21 cellular contexts compared by ENCODE assay signal in the genomic region with DNA sequence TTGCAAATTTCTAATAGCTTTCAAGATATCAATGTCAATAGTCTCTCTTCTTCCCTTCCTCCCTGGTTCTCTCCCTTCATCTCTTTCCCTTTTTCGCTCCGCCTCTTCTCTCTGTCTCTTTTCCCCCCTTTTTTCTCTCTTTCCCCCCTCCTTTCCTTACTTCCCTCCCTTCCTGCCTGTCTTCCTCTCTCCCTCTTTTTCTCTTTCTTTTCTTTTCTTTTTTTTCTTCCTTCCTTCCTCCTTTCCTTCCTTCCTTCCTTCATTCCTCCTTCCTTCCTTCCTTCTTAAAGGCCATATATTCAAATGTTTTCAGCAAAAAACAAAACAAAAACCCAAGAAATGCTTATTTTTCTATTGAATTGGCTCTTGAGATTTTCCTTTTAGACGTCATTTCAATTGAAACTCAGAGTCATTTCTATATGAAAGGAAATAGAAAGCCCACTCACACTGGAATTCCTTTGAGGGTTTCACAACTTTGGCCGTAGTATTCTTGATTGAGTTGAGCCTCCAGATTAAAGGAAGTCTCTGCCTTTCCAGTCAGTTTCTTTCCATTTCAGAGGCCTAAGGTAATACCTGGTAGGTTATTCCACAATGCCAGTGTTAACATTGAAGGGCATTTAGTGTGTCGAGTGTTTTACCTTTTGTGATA.
"Had no signal": no experiment of that assay in that cellular context is flagged by ENCODE, and none has a peak within 500 bp of the region (broad histone marks: within the 10 kb centered on the region; RNA-seq: fewer than 3 reads in every experiment).

No MANE protein-coding gene starts in this region.

- H3K36me3 ChIP-seq: ascending aorta, breast epithelium, left lung, tibial artery had no signal

- FAIRE-seq: kidney had no signal

- DNase-seq: activated CD4-positive, alpha-beta T cell treated with anti-CD3 and anti-CD28 coated beads, Interleukin-2, amount 50 U/mL, for 1 hour; activated CD4-positive, CD25-positive, alpha-beta regulatory T cell treated with anti-CD3 and anti-CD28 coated beads, Interleukin-2, amount 50 U/mL, for 72 hours; activated CD8-positive, alpha-beta memory T cell treated with anti-CD3 and anti-CD28 coated beads for 24 hours; activated CD8-positive, alpha-beta memory T cell treated with anti-CD3 and anti-CD28 coated beads, Interleukin-2, amount 50 U/mL, for 48 hours; activated effector memory CD4-positive, alpha-beta T cell treated with Interleukin-2 at 50 U/mL for 16 hours; activated naive CD4-positive, alpha-beta T cell treated with anti-CD3 and anti-CD28 coated beads, Interleukin-2, amount 50 U/mL, for 16 hours; activated T-cell treated with anti-CD3 and anti-CD28 coated beads, Interleukin-2, amount 50 U/mL, for 48 hours; effector memory CD4-positive, alpha-beta T cell; hypothalamus; kidney; left lung; mammary epithelial cell; nephron progenitor cell; nucleus accumbens; retina; stimulated activated naive CD8-positive, alpha-beta T cell treated with anti-CD3 and anti-CD28 coated beads, Interleukin-15, Interleukin-2, amounts not matched to agents 100 U/mL and 50 U/mL, for 24 hours; substantia nigra; tibial artery had no signal

- H3K4me1 ChIP-seq: ascending aorta, breast epithelium, left lung, tibial artery had no signal

- H3K4me3 ChIP-seq: ascending aorta, breast epithelium, left lung, tibial artery had no signal

- H3K27ac ChIP-seq: ascending aorta, breast epithelium, left lung, tibial artery, VCaP had no signal

- ATAC-seq: left lung; stimulated activated naive CD8-positive, alpha-beta T cell treated with anti-CD3 and anti-CD28 coated beads, Interleukin-15, Interleukin-2, amounts not matched to agents 100 U/mL and 50 U/mL, for 24 hours had no signal

- H3K27me3 ChIP-seq: ascending aorta, breast epithelium, left lung, tibial artery had no signal

- H3K9me3 ChIP-seq: ascending aorta, breast epithelium, left lung, tibial artery had no signal
